18 cellular contexts compared by ENCODE assay signal in genomic region chr20:63145156-63145555, GRCh38.
A peak's percentile ranks its signal among the peaks of the same experiment; 100 is the strongest.
DNase-seq lines count a peak whose midpoint lies in the region; ATAC-seq lines count a peak whose summit lies in the region.
"Had no signal": no experiment of that assay in that cellular context is flagged by ENCODE, and none has a peak within 500 bp of the region (broad histone marks: within the 10 kb centered on the region; RNA-seq: fewer than 3 reads in every experiment).

No MANE protein-coding gene starts in this region.

- DNase-seq in ELR (ENCODE audit: low read depth) (peak; percentile 27), NCI-H460 (ENCODE audit: extremely low read depth, low read depth) (peak; percentile 60), epithelial cell of prostate (ENCODE audit: low read depth, low spot score) (peak; percentile 12), posterior vena cava (ENCODE audit: low spot score) (peak; percentile 22), epidermal melanocyte (ENCODE audit: insufficient read length, low spot score) (no peak), G401 (ENCODE audit: low spot score) (no peak)
- no peak for DNase-seq in stimulated activated naive CD8-positive, alpha-beta T cell treated with anti-CD3 and anti-CD28 coated beads, Interleukin-15, Interleukin-2, amounts not matched to agents 100 U/mL and 50 U/mL, for 24 hours
- DNase-seq: BE2C, DMS53, GM23248, KBM-7, NCI-H1092 treated with DMSO at 0.1 percent for 48 hours, NCI-H1436 treated with DMSO at 0.1 percent for 48 hours, NCI-H1930, NCI-H510A treated with DMSO at 0.1 percent for 48 hours, NCI-H748 treated with DMSO at 0.1 percent for 48 hours had no signal

- no peak overlapping the region for H3K27ac ChIP-seq in epithelial cell of prostate
- H3K27ac ChIP-seq: GM23248 had no signal

- intact Hi-C loops in posterior vena cava (cut with DNase I), result no loop called here

- no peak for ATAC-seq in HG03139 (IDR thresholded peaks at IDR 0.05; ENCODE audit: unreplicated experiment)
- ATAC-seq in stimulated activated naive CD8-positive, alpha-beta T cell treated with anti-CD3 and anti-CD28 coated beads, Interleukin-15, Interleukin-2, amounts not matched to agents 100 U/mL and 50 U/mL, for 24 hours, result no peak
- ATAC-seq: SK-N-SH treated with all-trans-retinoic acid at 6 μM for 48 hours had no signal

- in situ Hi-C loops in G401 (cut with HindIII; ENCODE audit: low sequenced_read_pairs), result no loop called here

Comparison
In these comparisons a context has a peak if more than half of its experiments do, and no peak if none do; other contexts are left out.
1. DNase-seq: peak in ELR (single experiment), NCI-H460 (single experiment), epithelial cell of prostate (single experiment) and posterior vena cava (single experiment); none in stimulated activated naive CD8-positive, alpha-beta T cell treated with anti-CD3 and anti-CD28 coated beads, Interleukin-15, Interleukin-2, amounts not matched to agents 100 U/mL and 50 U/mL, for 24 hours (single experiment), epidermal melanocyte (single experiment) and G401 (single experiment).